ENCODE assay signal across 8 cellular contexts in the genomic region with DNA sequence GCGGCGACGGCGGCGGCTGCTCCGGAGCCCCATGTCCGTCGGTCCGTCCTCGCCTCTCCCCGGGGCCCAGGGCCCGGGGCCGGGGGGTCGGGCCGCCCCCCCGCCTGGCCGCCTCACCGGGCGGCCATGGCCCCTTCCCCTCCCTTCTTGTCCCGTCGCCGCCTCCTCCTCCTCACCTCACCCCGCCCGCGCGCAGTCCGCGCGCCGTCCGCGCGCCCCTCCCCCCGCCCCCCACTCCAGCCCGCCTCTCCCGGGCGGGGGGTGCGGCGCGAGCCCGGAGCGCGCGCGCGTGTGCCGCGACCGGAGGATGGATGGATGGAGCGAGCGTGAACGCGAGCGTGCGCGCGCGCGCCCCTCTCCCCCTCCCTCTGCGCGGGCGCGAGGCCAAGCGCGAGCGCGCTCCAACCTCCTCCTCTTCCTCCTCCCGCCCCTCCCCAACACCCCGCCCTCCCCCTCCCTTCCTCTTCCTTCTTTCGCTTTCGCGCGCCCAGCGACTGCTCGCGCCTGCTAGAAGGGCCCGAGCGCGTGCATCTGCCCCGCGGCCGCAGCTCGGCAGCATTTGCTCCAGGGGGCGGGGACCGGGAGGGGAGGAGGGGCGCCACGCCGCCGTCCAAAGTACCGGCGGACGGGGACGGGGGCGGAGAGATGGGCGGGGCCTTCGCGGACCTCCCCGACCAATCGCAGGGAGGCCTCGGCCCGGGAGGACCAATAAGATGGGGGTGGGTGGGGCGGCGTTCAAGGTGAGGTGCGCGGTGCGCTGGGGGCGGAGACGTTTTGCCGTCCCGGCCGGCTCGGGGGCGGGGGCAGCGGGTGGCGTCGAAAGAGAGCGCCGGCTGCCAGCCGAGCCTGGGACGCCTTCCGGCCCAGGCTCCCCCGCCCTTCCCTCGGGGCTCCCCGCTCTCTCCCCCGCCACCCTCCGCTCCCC. TPM values are rescaled to one million over a fixed set of nuclear protein-coding genes. Genes with fewer than 3 reads are reported as not detected.
DNase-seq lines count a peak whose midpoint lies in the region; ATAC-seq and TF ChIP-seq lines count a peak whose summit lies in the region.

A gene with protein sequence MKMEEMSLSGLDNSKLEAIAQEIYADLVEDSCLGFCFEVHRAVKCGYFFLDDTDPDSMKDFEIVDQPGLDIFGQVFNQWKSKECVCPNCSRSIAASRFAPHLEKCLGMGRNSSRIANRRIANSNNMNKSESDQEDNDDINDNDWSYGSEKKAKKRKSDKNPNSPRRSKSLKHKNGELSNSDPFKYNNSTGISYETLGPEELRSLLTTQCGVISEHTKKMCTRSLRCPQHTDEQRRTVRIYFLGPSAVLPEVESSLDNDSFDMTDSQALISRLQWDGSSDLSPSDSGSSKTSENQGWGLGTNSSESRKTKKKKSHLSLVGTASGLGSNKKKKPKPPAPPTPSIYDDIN (minus strand): TSS at position 332 of the 925 bp plus-strand sequence. CDS start 1,814 bp downstream, outside the sequence.

- peak within 1 kb of the TSS; percentile 94 for H3K27ac Mint-ChIP-seq in activated naive CD4-positive, alpha-beta T cell treated with anti-CD3 and anti-CD28 coated beads, Interleukin-2, amount 50 U/mL, for 24 hours

- peak within 1 kb of the TSS; percentile 84 for H3K27ac ChIP-seq in temporal lobe (ENCODE audit: low read depth, low read length)

- DNase-seq in GM04504 (ENCODE audit: low read depth) (peak; percentile 94), NCI-H1092 treated with DMSO at 0.1 percent for 48 hours (lab: John Stamatoyannopoulos, UW) (peak; percentile 94), globus pallidus (ENCODE audit: low spot score) (peak; percentile 95), omental fat pad (ENCODE audit: low spot score) (peak; percentile 93)

- ATAC-seq in HG02571 (IDR thresholded peaks at IDR 0.05; ENCODE audit: unreplicated experiment): peak; percentile 57
- peak; percentile 86 for ATAC-seq in SK-N-SH treated with all-trans-retinoic acid at 6 μM for 48 hours
- peak; percentile 91 for ATAC-seq in omental fat pad (ENCODE audit: low FRiP score)

- no peaks in the 10 kb centered on the region for H3K27me3 Mint-ChIP-seq in activated naive CD4-positive, alpha-beta T cell treated with anti-CD3 and anti-CD28 coated beads, Interleukin-2, amount 50 U/mL, for 24 hours

- no peak for TF ChIP-seq CTCF in omental fat pad (IDR thresholded peaks at IDR 0.05)

- no peaks in the 10 kb centered on the region for H3K9me3 Mint-ChIP-seq in activated naive CD4-positive, alpha-beta T cell treated with anti-CD3 and anti-CD28 coated beads, Interleukin-2, amount 50 U/mL, for 24 hours

- peaks cover 4% of the 10 kb centered on the region for H3K36me3 Mint-ChIP-seq in activated naive CD4-positive, alpha-beta T cell treated with anti-CD3 and anti-CD28 coated beads, Interleukin-2, amount 50 U/mL, for 24 hours

- H3K4me3 Mint-ChIP-seq in activated naive CD4-positive, alpha-beta T cell treated with anti-CD3 and anti-CD28 coated beads, Interleukin-2, amount 50 U/mL, for 24 hours: peak within 1 kb of the TSS; percentile 90

- peaks cover 55% of the 10 kb centered on the region for H3K4me1 Mint-ChIP-seq in activated naive CD4-positive, alpha-beta T cell treated with anti-CD3 and anti-CD28 coated beads, Interleukin-2, amount 50 U/mL, for 24 hours

TF ChIP-seq in SK-N-SH treated with all-trans-retinoic acid at 6 μM for 48 hours, 23 proteins besides CTCF, POLR2A, EP300 and RAD21:
- TF ChIP-seq, protein P1, sequence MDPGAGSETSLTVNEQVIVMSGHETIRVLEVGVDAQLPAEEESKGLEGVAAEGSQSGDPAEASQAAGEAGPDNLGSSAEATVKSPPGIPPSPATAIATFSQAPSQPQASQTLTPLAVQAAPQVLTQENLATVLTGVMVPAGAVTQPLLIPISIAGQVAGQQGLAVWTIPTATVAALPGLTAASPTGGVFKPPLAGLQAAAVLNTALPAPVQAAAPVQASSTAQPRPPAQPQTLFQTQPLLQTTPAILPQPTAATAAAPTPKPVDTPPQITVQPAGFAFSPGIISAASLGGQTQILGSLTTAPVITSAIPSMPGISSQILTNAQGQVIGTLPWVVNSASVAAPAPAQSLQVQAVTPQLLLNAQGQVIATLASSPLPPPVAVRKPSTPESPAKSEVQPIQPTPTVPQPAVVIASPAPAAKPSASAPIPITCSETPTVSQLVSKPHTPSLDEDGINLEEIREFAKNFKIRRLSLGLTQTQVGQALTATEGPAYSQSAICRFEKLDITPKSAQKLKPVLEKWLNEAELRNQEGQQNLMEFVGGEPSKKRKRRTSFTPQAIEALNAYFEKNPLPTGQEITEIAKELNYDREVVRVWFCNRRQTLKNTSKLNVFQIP (CRISPR knock-in tag; IDR thresholded peaks at IDR 0.05; ENCODE audit: borderline replicate concordance, low read depth): no peak
- TF ChIP-seq ESRRG (CRISPR knock-in tag; IDR thresholded peaks at IDR 0.05) (no peak), OSR1 (CRISPR knock-in tag; IDR thresholded peaks at IDR 0.05) (no peak), ISL1 (CRISPR knock-in tag; IDR thresholded peaks at IDR 0.05) (no peak), ARNTL (CRISPR knock-in tag; IDR thresholded peaks at IDR 0.05; ENCODE audit: borderline replicate concordance, low read depth) (no peak), ZNF565 (CRISPR knock-in tag; conservative IDR thresholded peaks at IDR 0.05; ENCODE audit: low read depth) (peak; percentile 58; the same call in 1 of the 2 replicates)
- TF ChIP-seq, protein P2, sequence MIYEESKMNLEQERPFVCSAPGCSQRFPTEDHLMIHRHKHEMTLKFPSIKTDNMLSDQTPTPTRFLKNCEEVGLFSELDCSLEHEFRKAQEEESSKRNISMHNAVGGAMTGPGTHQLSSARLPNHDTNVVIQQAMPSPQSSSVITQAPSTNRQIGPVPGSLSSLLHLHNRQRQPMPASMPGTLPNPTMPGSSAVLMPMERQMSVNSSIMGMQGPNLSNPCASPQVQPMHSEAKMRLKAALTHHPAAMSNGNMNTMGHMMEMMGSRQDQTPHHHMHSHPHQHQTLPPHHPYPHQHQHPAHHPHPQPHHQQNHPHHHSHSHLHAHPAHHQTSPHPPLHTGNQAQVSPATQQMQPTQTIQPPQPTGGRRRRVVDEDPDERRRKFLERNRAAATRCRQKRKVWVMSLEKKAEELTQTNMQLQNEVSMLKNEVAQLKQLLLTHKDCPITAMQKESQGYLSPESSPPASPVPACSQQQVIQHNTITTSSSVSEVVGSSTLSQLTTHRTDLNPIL (CRISPR knock-in tag; IDR thresholded peaks at IDR 0.05; ENCODE audit: low read depth): no peak
- TF ChIP-seq, protein P3, sequence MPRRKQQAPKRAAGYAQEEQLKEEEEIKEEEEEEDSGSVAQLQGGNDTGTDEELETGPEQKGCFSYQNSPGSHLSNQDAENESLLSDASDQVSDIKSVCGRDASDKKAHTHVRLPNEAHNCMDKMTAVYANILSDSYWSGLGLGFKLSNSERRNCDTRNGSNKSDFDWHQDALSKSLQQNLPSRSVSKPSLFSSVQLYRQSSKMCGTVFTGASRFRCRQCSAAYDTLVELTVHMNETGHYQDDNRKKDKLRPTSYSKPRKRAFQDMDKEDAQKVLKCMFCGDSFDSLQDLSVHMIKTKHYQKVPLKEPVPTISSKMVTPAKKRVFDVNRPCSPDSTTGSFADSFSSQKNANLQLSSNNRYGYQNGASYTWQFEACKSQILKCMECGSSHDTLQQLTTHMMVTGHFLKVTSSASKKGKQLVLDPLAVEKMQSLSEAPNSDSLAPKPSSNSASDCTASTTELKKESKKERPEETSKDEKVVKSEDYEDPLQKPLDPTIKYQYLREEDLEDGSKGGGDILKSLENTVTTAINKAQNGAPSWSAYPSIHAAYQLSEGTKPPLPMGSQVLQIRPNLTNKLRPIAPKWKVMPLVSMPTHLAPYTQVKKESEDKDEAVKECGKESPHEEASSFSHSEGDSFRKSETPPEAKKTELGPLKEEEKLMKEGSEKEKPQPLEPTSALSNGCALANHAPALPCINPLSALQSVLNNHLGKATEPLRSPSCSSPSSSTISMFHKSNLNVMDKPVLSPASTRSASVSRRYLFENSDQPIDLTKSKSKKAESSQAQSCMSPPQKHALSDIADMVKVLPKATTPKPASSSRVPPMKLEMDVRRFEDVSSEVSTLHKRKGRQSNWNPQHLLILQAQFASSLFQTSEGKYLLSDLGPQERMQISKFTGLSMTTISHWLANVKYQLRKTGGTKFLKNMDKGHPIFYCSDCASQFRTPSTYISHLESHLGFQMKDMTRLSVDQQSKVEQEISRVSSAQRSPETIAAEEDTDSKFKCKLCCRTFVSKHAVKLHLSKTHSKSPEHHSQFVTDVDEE (CRISPR knock-in tag; IDR thresholded peaks at IDR 0.05): no peak

RNA-seq across cellular contexts. Expression of the gene that starts here (rescaled TPM):
- total RNA-seq in omental fat pad: 10 to 100 TPM; 37.8 to 55.2 (median 45.0) TPM
- 52.9 TPM for total RNA-seq in temporal lobe

Comparison
In these comparisons a context has a peak if more than half of its experiments do, and no peak if none do; other contexts are left out.
1. Peak in every context shown above with its lines: DNase-seq, ATAC-seq and H3K27ac ChIP-seq.